8 cellular contexts compared by ENCODE assay signal in genomic region chr17:7589204-7589868, GRCh38. TPM values are rescaled to one million over a fixed set of nuclear protein-coding genes. Genes with fewer than 3 reads are reported as not detected.
A peak's percentile ranks its signal among the peaks of the same experiment; 100 is the strongest.
DNase-seq lines count a peak whose midpoint lies in the region; ATAC-seq and TF ChIP-seq lines count a peak whose summit lies in the region.

No MANE protein-coding gene starts in this region.

- peak overlapping the region; percentile 69 for H3K9ac ChIP-seq in HUES6 (ENCODE audit: low read length)
- no peak overlapping the region for H3K9ac ChIP-seq in liver (ENCODE audit: low read depth in 1 of 2, low read length in 2 of 2)

- peaks cover 46% of the 10 kb centered on the region for H3K36me3 ChIP-seq in HUES6 (ENCODE audit: control insufficient read depth, insufficient read depth, low read length)
- peaks cover 24 to 49% (median 34%) of the 10 kb centered on the region in 4 donors for H3K36me3 ChIP-seq in liver (ENCODE audit: control insufficient read depth in 4 of 4, insufficient read depth in 3 of 4, low read depth in 1 of 4, low read length in 3 of 4)

- H3K9me3 ChIP-seq in HUES6 (ENCODE audit: control insufficient read depth, insufficient read depth, low read depth, low read length) (no peaks in the 10 kb centered on the region), liver (ENCODE audit: control insufficient read depth in 4 of 4, low read length in 3 of 4) (no peaks in the 10 kb centered on the region)

- H3K4me3 Mint-ChIP-seq in activated CD8-positive, alpha-beta T cell treated with anti-CD3 and anti-CD28 coated beads for 36 hours: no peak overlapping the region

- H3K27me3 ChIP-seq in HUES6 (ENCODE audit: control insufficient read depth, insufficient read depth, low read length): no peaks in the 10 kb centered on the region
- H3K27me3 ChIP-seq in liver (ENCODE audit: control insufficient read depth in 4 of 4, insufficient read depth in 4 of 4, low read length in 3 of 4): no peaks in the 10 kb centered on the region

- CTCF ChIA-PET in activated CD8-positive, alpha-beta T cell treated with anti-CD3 and anti-CD28 coated beads for 36 hours (lab: Charles Lee): interaction anchor here (0.8 to 3.3 kb wide), 29 partner anchors 8 to 324 kb away, joined by 3 to 20 read pairs (median 4); partner anchors contain the start of genes ACAP1, CD68, FXR2 and TMEM95

- intact Hi-C loops in activated CD8-positive, alpha-beta T cell treated with anti-CD3 and anti-CD28 coated beads for 36 hours (cut with micrococcal nuclease): no loop called here

- peak; percentile 82 for TF ChIP-seq CTCF in activated CD8-positive, alpha-beta T cell treated with anti-CD3 and anti-CD28 coated beads for 36 hours (IDR thresholded peaks at IDR 0.05)
- TF ChIP-seq CTCF in liver (IDR thresholded peaks at IDR 0.05; ENCODE audit: low read depth, low read length, missing input control): peak; percentile 73

- TF ChIP-seq RAD21 in liver (IDR thresholded peaks at IDR 0.05): peak; percentile 76 to 88

- 37% methylated on average over 56 of the region's 56 CpGs for WGBS in liver

- DNase-seq in AG08396 (ENCODE audit: low spot score) (peak; percentile 91), NCI-H446 (lab: John Stamatoyannopoulos, UW) (no peak)
- DNase-seq in activated CD8-positive, alpha-beta T cell treated with anti-CD3 and anti-CD28 coated beads for 36 hours: peak; percentile 79
- peak; percentile 48 for DNase-seq in effector CD4-positive, alpha-beta T cell
- peak; percentile 53 to 56 for DNase-seq in stimulated activated CD4-positive, alpha-beta T cell treated with anti-CD3 and anti-CD28 coated beads, Interleukin-1b, Interleukin-23, amount 100 ng/mL, for 4 hours (ENCODE audit: low read depth in 2 of 2)

- peaks cover 56% of the 10 kb centered on the region for H3K36me3 Mint-ChIP-seq in activated CD8-positive, alpha-beta T cell treated with anti-CD3 and anti-CD28 coated beads for 36 hours (ENCODE audit: low read depth)

- no peaks in the 10 kb centered on the region for H3K27me3 Mint-ChIP-seq in activated CD8-positive, alpha-beta T cell treated with anti-CD3 and anti-CD28 coated beads for 36 hours

- H3K4me1 ChIP-seq in HUES6 (ENCODE audit: control insufficient read depth, insufficient read depth, low read length) (peaks cover 26% of the 10 kb centered on the region), liver (ENCODE audit: control insufficient read depth in 4 of 4, insufficient read depth in 4 of 4, low read length in 3 of 4) (peaks cover 2 to 14% (median 5%) of the 10 kb centered on the region in 4 donors)

- H3K27ac ChIP-seq in HUES6 (ENCODE audit: low read depth, low read length) (peak overlapping the region; percentile 54; the same call in 1 of the 2 replicates), liver (ENCODE audit: low read depth in 1 of 2, low read length in 2 of 2) (no peak overlapping the region)

- ATAC-seq in activated CD8-positive, alpha-beta T cell treated with anti-CD3 and anti-CD28 coated beads for 36 hours: peak; percentile 81
- ATAC-seq in HG02970 (IDR thresholded peaks at IDR 0.05; ENCODE audit: low FRiP score, unreplicated experiment): no peak

- H3K27ac Mint-ChIP-seq in activated CD8-positive, alpha-beta T cell treated with anti-CD3 and anti-CD28 coated beads for 36 hours: no peak overlapping the region

- peak overlapping the region; percentile 75 for H3K4me3 ChIP-seq in HUES6 (ENCODE audit: low read depth, low read length)
- H3K4me3 ChIP-seq in liver (ENCODE audit: low read depth in 1 of 3, low read length in 3 of 3): no peak overlapping the region

- POLR2A ChIA-PET in activated CD8-positive, alpha-beta T cell treated with anti-CD3 and anti-CD28 coated beads for 36 hours (lab: Charles Lee): interaction anchor here (0.5 to 12.5 kb wide), 10 partner anchors 12 to 153 kb away, joined by 3 to 195 read pairs (median 4); partner anchors contain the start of genes CD68, CHRNB1, SENP3 and TNFSF13

- peaks cover 15% of the 10 kb centered on the region for H3K4me1 Mint-ChIP-seq in activated CD8-positive, alpha-beta T cell treated with anti-CD3 and anti-CD28 coated beads for 36 hours (ENCODE audit: low read depth)

- no peaks in the 10 kb centered on the region for H3K9me3 Mint-ChIP-seq in activated CD8-positive, alpha-beta T cell treated with anti-CD3 and anti-CD28 coated beads for 36 hours

TF ChIP-seq in liver, 16 proteins besides CTCF, POLR2A, EP300 and RAD21:
- no peak for TF ChIP-seq NR2F2 (IDR thresholded peaks at IDR 0.05)
- TF ChIP-seq SP1 (IDR thresholded peaks at IDR 0.05): peak; percentile 27
TF ChIP-seq in liver: peak in this region for 1.

RNA-seq across cellular contexts. Expression of gene SOX15, which starts 0.6 kb away (rescaled TPM):
- under 1 TPM in 1 of 2 experiments, not detected in 1; 0.25 TPM for total RNA-seq in activated CD8-positive, alpha-beta T cell treated with anti-CD3 and anti-CD28 coated beads for 36 hours
- under 1 TPM in 1 of 2 donors, not detected in 1; 0.17 TPM for total RNA-seq in liver
- under 1 TPM; 0.06 to 0.33 TPM for polyA plus RNA-seq in liver

RNA-seq across cellular contexts. Expression of gene MPDU1, which starts 5.7 kb away (rescaled TPM):
- 10 to 100 TPM; 50.9 to 51.4 TPM for total RNA-seq in activated CD8-positive, alpha-beta T cell treated with anti-CD3 and anti-CD28 coated beads for 36 hours
- total RNA-seq in liver: 100 to 1,000 TPM in 1 of 2 donors, 10 to 100 TPM in 1; 71.6 to 111 TPM
- polyA plus RNA-seq in liver: 100 to 1,000 TPM in 1 of 2 donors, 10 to 100 TPM in 1; 55.3 to 136 TPM

RNA-seq across cellular contexts. Expression of gene CD68, which starts 9.9 kb away (rescaled TPM):
- 10 to 100 TPM; 11.4 to 12.9 TPM for total RNA-seq in activated CD8-positive, alpha-beta T cell treated with anti-CD3 and anti-CD28 coated beads for 36 hours
- 10 to 100 TPM; 15.8 to 50.4 TPM for total RNA-seq in liver
- 10 to 100 TPM; 14.2 to 88.6 TPM for polyA plus RNA-seq in liver

RNA-seq across cellular contexts. Expression of gene FXR2, which starts 25.4 kb away (rescaled TPM):
- total RNA-seq in activated CD8-positive, alpha-beta T cell treated with anti-CD3 and anti-CD28 coated beads for 36 hours: 10 to 100 TPM; 28.6 to 33.1 TPM
- total RNA-seq in liver: 10 to 100 TPM; 12.4 to 18.3 TPM
- polyA plus RNA-seq in liver: 10 to 100 TPM in 1 of 2 donors, 1 to 10 TPM in 1; 6.8 to 17.2 TPM

RNA-seq across cellular contexts. Expression of gene SENP3, which starts 27.6 kb away (rescaled TPM):
- 10 to 100 TPM; 60.2 to 63.2 TPM for total RNA-seq in activated CD8-positive, alpha-beta T cell treated with anti-CD3 and anti-CD28 coated beads for 36 hours
- total RNA-seq in liver: 10 to 100 TPM; 21.3 to 29.2 TPM
- 10 to 100 TPM in 1 of 2 donors, 1 to 10 TPM in 1; 4.9 to 18.2 TPM for polyA plus RNA-seq in liver

Comparison
In these comparisons a context has a peak if more than half of its experiments do, and no peak if none do; other contexts are left out.
1. DNase-seq: peak in AG08396 (single experiment), activated CD8-positive, alpha-beta T cell treated with anti-CD3 and anti-CD28 coated beads for 36 hours (single experiment), effector CD4-positive, alpha-beta T cell (single experiment) and stimulated activated CD4-positive, alpha-beta T cell treated with anti-CD3 and anti-CD28 coated beads, Interleukin-1b, Interleukin-23, amount 100 ng/mL, for 4 hours (2 of 2); none in NCI-H446 (0 of 2).